1 cellular context compared by ENCODE assay signal in the genomic region with DNA sequence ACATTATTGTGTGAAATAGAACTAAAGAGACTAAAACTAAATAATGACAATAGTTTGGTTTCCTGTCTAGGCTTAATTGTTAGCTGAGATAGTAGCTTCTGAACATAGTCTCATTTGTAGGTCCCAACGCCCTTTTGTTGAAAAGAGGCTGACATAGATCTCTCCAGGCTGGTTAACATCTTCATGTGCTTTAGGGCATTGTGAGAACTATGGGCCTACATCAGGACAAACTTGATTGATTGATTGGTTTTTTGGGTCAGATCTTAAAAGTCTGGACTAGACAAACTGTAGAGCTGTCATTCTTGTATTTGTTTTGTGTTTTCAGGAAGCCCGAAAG.
TF ChIP-seq lines count a peak whose summit lies in the region.

No MANE protein-coding gene starts in this region.

TF ChIP-seq in HepG2, 621 proteins besides CTCF, POLR2A, EP300 and RAD21:
- TF ChIP-seq MLLT10 (CRISPR knock-in tag; IDR thresholded peaks at IDR 0.05) (no peak), AHR (CRISPR knock-in tag; IDR thresholded peaks at IDR 0.05) (no peak), RFXAP (CRISPR knock-in tag; IDR thresholded peaks at IDR 0.05; ENCODE audit: borderline replicate concordance) (no peak), GATA4 (IDR thresholded peaks at IDR 0.05; ENCODE audit: borderline replicate concordance, low read depth) (no peak), LCORL (IDR thresholded peaks at IDR 0.05) (no peak), LCORL (CRISPR knock-in tag; IDR thresholded peaks at IDR 0.05) (no peak), ZNF33B (CRISPR knock-in tag; IDR thresholded peaks at IDR 0.05) (no peak), ZNF510 (CRISPR knock-in tag; IDR thresholded peaks at IDR 0.05; ENCODE audit: low read depth) (no peak), ZNF10 (CRISPR knock-in tag; IDR thresholded peaks at IDR 0.05; ENCODE audit: borderline replicate concordance, low read depth) (no peak), HES4 (CRISPR knock-in tag; IDR thresholded peaks at IDR 0.05; ENCODE audit: borderline replicate concordance) (no peak), ZNF333 (CRISPR knock-in tag; IDR thresholded peaks at IDR 0.05; ENCODE audit: borderline replicate concordance) (no peak)
- TF ChIP-seq, protein P1, sequence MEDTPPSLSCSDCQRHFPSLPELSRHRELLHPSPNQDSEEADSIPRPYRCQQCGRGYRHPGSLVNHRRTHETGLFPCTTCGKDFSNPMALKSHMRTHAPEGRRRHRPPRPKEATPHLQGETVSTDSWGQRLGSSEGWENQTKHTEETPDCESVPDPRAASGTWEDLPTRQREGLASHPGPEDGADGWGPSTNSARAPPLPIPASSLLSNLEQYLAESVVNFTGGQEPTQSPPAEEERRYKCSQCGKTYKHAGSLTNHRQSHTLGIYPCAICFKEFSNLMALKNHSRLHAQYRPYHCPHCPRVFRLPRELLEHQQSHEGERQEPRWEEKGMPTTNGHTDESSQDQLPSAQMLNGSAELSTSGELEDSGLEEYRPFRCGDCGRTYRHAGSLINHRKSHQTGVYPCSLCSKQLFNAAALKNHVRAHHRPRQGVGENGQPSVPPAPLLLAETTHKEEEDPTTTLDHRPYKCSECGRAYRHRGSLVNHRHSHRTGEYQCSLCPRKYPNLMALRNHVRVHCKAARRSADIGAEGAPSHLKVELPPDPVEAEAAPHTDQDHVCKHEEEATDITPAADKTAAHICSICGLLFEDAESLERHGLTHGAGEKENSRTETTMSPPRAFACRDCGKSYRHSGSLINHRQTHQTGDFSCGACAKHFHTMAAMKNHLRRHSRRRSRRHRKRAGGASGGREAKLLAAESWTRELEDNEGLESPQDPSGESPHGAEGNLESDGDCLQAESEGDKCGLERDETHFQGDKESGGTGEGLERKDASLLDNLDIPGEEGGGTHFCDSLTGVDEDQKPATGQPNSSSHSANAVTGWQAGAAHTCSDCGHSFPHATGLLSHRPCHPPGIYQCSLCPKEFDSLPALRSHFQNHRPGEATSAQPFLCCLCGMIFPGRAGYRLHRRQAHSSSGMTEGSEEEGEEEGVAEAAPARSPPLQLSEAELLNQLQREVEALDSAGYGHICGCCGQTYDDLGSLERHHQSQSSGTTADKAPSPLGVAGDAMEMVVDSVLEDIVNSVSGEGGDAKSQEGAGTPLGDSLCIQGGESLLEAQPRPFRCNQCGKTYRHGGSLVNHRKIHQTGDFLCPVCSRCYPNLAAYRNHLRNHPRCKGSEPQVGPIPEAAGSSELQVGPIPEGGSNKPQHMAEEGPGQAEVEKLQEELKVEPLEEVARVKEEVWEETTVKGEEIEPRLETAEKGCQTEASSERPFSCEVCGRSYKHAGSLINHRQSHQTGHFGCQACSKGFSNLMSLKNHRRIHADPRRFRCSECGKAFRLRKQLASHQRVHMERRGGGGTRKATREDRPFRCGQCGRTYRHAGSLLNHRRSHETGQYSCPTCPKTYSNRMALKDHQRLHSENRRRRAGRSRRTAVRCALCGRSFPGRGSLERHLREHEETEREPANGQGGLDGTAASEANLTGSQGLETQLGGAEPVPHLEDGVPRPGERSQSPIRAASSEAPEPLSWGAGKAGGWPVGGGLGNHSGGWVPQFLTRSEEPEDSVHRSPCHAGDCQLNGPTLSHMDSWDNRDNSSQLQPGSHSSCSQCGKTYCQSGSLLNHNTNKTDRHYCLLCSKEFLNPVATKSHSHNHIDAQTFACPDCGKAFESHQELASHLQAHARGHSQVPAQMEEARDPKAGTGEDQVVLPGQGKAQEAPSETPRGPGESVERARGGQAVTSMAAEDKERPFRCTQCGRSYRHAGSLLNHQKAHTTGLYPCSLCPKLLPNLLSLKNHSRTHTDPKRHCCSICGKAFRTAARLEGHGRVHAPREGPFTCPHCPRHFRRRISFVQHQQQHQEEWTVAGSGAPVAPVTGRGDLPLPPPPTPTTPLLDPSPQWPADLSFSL (CRISPR knock-in tag; IDR thresholded peaks at IDR 0.05) = no peak
TF ChIP-seq in HepG2: peak in this region for 0.
